In genomic region chr5:92644271-92644886, GRCh38 we compare ENCODE assay signal across 2 cellular contexts.
TF ChIP-seq lines count a peak whose summit lies in the region.

No MANE protein-coding gene starts in this region.

TF ChIP-seq in HEK293T, 16 proteins besides CTCF, POLR2A, EP300 and RAD21 (continued from another document):
- no peak for TF ChIP-seq HDGF (IDR thresholded peaks at IDR 0.05; ENCODE audit: borderline replicate concordance)
- TF ChIP-seq TARDBP (IDR thresholded peaks at IDR 0.05) = no peak
- no peak for TF ChIP-seq FOXM1 (IDR thresholded peaks at IDR 0.05; ENCODE audit: borderline replicate concordance)
- TF ChIP-seq BHLHE40 (IDR thresholded peaks at IDR 0.05; ENCODE audit: borderline replicate concordance) = no peak
- TF ChIP-seq PKNOX1 (IDR thresholded peaks at IDR 0.05) = no peak

TF ChIP-seq in H1, 55 proteins besides CTCF, POLR2A, EP300 and RAD21 (continued from another document):
- TF ChIP-seq RXRA (IDR thresholded peaks at IDR 0.05; ENCODE audit: insufficient read depth, low read depth, low read length) = no peak
- no peak for TF ChIP-seq NANOG (IDR thresholded peaks at IDR 0.05; ENCODE audit: insufficient read depth, low read depth, low read length, poor library complexity, severe bottlenecking)
- no peak for TF ChIP-seq CREB1 (IDR thresholded peaks at IDR 0.05)
- no peak for TF ChIP-seq RNF2 (IDR thresholded peaks at IDR 0.05; ENCODE audit: borderline replicate concordance, low read depth, low read length, missing control alignments, poor library complexity, severe bottlenecking)
- no peak for TF ChIP-seq CBX5 (IDR thresholded peaks at IDR 0.05; ENCODE audit: low read depth, low read length)
- no peak for TF ChIP-seq SUZ12 (IDR thresholded peaks at IDR 0.05; ENCODE audit: low read length)
- TF ChIP-seq HDAC6 (IDR thresholded peaks at IDR 0.05; ENCODE audit: low read depth, low read length) = no peak
- TF ChIP-seq CHD7 (IDR thresholded peaks at IDR 0.05; ENCODE audit: insufficient replicate concordance, low read length) = no peak
- TF ChIP-seq EZH2 (IDR thresholded peaks at IDR 0.05; ENCODE audit: low read depth, low read length, severe bottlenecking) = no peak
- TF ChIP-seq JUN (IDR thresholded peaks at IDR 0.05; ENCODE audit: low read depth, low read length) = no peak
